In the genomic region with DNA sequence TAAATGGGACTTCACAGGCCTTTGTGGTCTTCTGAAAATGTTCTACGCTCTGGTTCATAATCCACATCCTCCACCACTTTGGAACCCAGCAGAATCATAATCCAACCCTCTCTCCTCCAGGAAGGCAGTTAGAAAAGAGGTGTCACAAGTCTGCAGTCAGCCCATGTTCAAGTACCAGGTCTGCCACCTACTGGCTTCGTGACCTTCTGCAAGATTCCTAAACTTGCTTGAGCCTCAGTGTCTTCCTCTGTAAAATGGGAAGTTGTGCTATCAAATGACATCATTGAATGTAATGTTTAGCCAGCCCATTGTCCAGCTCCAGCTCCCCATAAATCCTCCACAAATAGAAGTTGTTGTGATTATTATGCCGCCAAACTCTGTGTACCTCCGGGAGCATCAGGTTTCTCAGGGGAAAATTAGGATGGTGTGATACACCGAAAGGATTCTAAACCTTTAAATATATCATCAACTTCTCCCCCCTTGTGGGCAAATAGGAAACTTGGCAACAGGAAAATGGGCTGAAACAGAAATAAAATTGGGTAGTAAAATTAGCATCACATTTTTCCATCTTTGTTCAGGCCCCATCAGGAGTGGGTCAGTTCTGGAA, we compare ENCODE assay signal across 8 cellular contexts.
DNase-seq lines count a peak whose midpoint lies in the region; ATAC-seq and TF ChIP-seq lines count a peak whose summit lies in the region.

No MANE protein-coding gene starts in this region.

- no peak for ATAC-seq in HG03097 (IDR thresholded peaks at IDR 0.05; ENCODE audit: low FRiP score, unreplicated experiment)

- intact Hi-C loops in left ventricle myocardium inferior (cut with micrococcal nuclease): loop anchor here (10.0 kb wide), 1 partner anchor 385 kb away; no protein-coding TSS in a partner anchor

- TF ChIP-seq POLR2A in tibial nerve (IDR thresholded peaks at IDR 0.05): no peak

- H3K79me2 ChIP-seq in SU-DHL-6 (ENCODE audit: insufficient read depth, low read length): no peaks in the 10 kb centered on the region

- TF ChIP-seq EP300 in tibial nerve (IDR thresholded peaks at IDR 0.05): no peak

- H2AFZ ChIP-seq in SU-DHL-6 (ENCODE audit: low read depth, low read length, severe bottlenecking): no peak overlapping the region

- H3K9ac ChIP-seq in SU-DHL-6 (ENCODE audit: low read length): no peak overlapping the region

- H3K4me2 ChIP-seq in SU-DHL-6 (ENCODE audit: low read depth, low read length, poor library complexity, severe bottlenecking): no peak overlapping the region

- no peaks in the 10 kb centered on the region for H4K20me1 ChIP-seq in SU-DHL-6 (ENCODE audit: low read depth, low read length)

- no peaks in the 10 kb centered on the region for H3K9me2 ChIP-seq in SU-DHL-6 (replicated peaks; ENCODE audit: insufficient read depth, low read length)

- H3K27me3 ChIP-seq in SU-DHL-6 (ENCODE audit: low read length): no peaks in the 10 kb centered on the region
- H3K27me3 ChIP-seq in left ventricle myocardium inferior (ENCODE audit: low read depth): no peaks in the 10 kb centered on the region
- H3K27me3 ChIP-seq in tibial nerve: no peaks in the 10 kb centered on the region

- H3K36me3 ChIP-seq in SU-DHL-6 (ENCODE audit: low read length) (no peaks in the 10 kb centered on the region), left ventricle myocardium inferior (no peaks in the 10 kb centered on the region), tibial nerve (no peaks in the 10 kb centered on the region)

- peak; percentile 73 for TF ChIP-seq CTCF in C4-2B (conservative IDR thresholded peaks at IDR 0.05)
- peak; percentile 48 for TF ChIP-seq CTCF in SU-DHL-6 (IDR thresholded peaks at IDR 0.05; ENCODE audit: insufficient read depth, low read length, poor library complexity, severe bottlenecking)
- peak; percentile 58 for TF ChIP-seq CTCF in left ventricle myocardium inferior (IDR thresholded peaks at IDR 0.05; ENCODE audit: borderline replicate concordance)
- peak in 2 of 5 experiments; percentile 10 to 12 for TF ChIP-seq CTCF in tibial nerve (IDR thresholded peaks at IDR 0.05)

- H3K9me3 ChIP-seq in SU-DHL-6 (ENCODE audit: insufficient read depth, low read length) (no peaks in the 10 kb centered on the region), left ventricle myocardium inferior (replicated peaks) (peaks cover 11% of the 10 kb centered on the region), tibial nerve (peaks cover 0 to 12% (median 0%) of the 10 kb centered on the region in 4 donors)

- no peaks in the 10 kb centered on the region for H3F3A ChIP-seq in SU-DHL-6 (ENCODE audit: insufficient read depth)

- H3K4me3 ChIP-seq in SU-DHL-6 (ENCODE audit: insufficient read depth, low read length, poor library complexity, severe bottlenecking): no peak overlapping the region
- H3K4me3 ChIP-seq in left ventricle myocardium inferior: no peak overlapping the region
- no peak overlapping the region for H3K4me3 ChIP-seq in tibial nerve

- no peak overlapping the region for H3K27ac ChIP-seq in C4-2B
- no peak overlapping the region for H3K27ac ChIP-seq in SU-DHL-6 (ENCODE audit: low read depth, low read length)
- no peak overlapping the region for H3K27ac ChIP-seq in left ventricle myocardium inferior (replicated peaks)
- H3K27ac ChIP-seq in tibial nerve: no peak overlapping the region

- H3K4me1 ChIP-seq in left ventricle myocardium inferior: peaks cover 4% of the 10 kb centered on the region
- H3K4me1 ChIP-seq in tibial nerve: no peaks in the 10 kb centered on the region

- DNase-seq in H4 (ENCODE audit: low spot score) (peak; percentile 58), left ventricle myocardium inferior (no peak), HPDE6-E6E7 (ENCODE audit: extremely low spot score) (no peak), tibial nerve (ENCODE audit: low spot score in 2 of 2) (no peak)
- no peak for DNase-seq in effector CD4-positive, alpha-beta T cell

- WGBS in tibial nerve, 2 donors: 79 to 86% methylated on average over 5 of the region's 5 CpGs
